Comparison of ENCODE assay signal across 8 cellular contexts in the genomic region with DNA sequence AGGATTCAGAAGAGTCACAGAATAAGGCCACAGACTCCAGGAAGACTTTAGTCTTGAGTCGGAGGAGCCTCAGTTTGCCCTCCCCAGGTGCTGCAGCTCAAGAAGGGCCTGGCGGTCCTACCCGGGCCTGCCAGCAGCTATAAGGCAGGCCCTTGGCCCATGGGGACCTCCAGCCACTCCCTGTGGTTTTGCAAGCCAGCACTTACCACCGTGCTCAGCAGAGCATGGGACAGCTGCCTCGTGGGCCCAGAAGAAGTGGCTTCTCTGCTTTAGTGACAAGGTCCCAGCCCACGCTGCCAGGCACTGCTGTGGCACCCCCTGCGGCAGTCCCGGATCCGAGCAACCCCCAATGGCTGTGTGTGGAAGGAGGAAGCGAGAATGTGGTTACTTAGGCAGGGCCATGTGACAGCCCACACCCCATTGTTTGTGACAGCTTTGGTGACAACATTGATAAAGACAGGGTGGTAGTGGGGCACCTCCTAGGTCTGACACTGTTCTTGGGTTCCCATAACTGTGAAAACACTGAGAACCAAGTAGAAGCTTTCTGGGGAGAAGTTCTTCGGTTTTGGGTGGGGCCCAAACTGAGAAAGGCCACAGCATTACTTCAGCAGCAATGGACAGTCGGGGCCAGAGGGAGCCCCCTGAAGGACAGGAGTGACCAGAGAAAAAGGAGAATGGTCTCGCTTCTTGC. TPM values are rescaled to one million over a fixed set of nuclear protein-coding genes. Genes with fewer than 3 reads are reported as not detected.
DNase-seq lines count a peak whose midpoint lies in the region; ATAC-seq and TF ChIP-seq lines count a peak whose summit lies in the region.

A gene with protein sequence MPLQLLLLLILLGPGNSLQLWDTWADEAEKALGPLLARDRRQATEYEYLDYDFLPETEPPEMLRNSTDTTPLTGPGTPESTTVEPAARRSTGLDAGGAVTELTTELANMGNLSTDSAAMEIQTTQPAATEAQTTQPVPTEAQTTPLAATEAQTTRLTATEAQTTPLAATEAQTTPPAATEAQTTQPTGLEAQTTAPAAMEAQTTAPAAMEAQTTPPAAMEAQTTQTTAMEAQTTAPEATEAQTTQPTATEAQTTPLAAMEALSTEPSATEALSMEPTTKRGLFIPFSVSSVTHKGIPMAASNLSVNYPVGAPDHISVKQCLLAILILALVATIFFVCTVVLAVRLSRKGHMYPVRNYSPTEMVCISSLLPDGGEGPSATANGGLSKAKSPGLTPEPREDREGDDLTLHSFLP (minus strand): TSS at position 361 of the 691 bp plus-strand sequence. CDS start 9,587 bp downstream, outside the sequence.

- H3K27ac Mint-ChIP-seq in GM23338 (peak within 1 kb of the TSS; percentile 77), MCF 10A (ENCODE audit: low read depth, unreplicated experiment) (no peak within 1 kb of the TSS)

- no peaks in the 10 kb centered on the region for H3K79me2 ChIP-seq in GM23338 (replicated peaks; ENCODE audit: insufficient read depth)

- H3K27me3 Mint-ChIP-seq in GM23338 (ENCODE audit: insufficient read depth, low read depth, poor library complexity) (peaks cover 14% of the 10 kb centered on the region), MCF 10A (ENCODE audit: insufficient read depth, unreplicated experiment) (no peaks in the 10 kb centered on the region)

- CTCF ChIA-PET in MCF 10A (lab: Yijun Ruan, JAX), result interaction anchor here (0.6 to 8.4 kb wide), 2 partner anchors 17 to 606 kb away, joined by 3 to 52 read pairs; no protein-coding TSS in a partner anchor

- no peaks in the 10 kb centered on the region for H3K9me2 ChIP-seq in GM23338 (ENCODE audit: insufficient read depth)

- peak within 1 kb of the TSS; percentile 89; the same call in 1 of the 2 replicates for H2AFZ ChIP-seq in GM23338

- no peaks in the 10 kb centered on the region for H3K27me3 ChIP-seq in GM23338 (ENCODE audit: insufficient read depth)

- intact Hi-C loops in left ventricle myocardium superior (cut with micrococcal nuclease), result no loop called here
- intact Hi-C loops in MCF 10A (cut with micrococcal nuclease), result no loop called here

- no TSS peak for BruUV-seq in MCF 10A (replicated peaks; lab: Mats Ljungman, UMichigan)

- H3K27ac ChIP-seq in GM23338 (ENCODE audit: low read depth), result no peak within 1 kb of the TSS

- DNase-seq in GM10266 (ENCODE audit: extremely low spot score) (peak; percentile 74), GM23338 (ENCODE audit: low spot score) (no peak), NCI-H187 (lab: John Stamatoyannopoulos, UW) (peak; percentile 69 to 75), left ventricle myocardium superior (peak; percentile 73), kidney glomerular epithelial cell (lab: John Stamatoyannopoulos, UW) (no peak), MCF 10A (ENCODE audit: unreplicated experiment) (no peak)
- DNase-seq in activated CD8-positive, alpha-beta memory T cell treated with anti-CD3 and anti-CD28 coated beads, Interleukin-2, amount 50 U/mL, for 4 hours, result peak; percentile 84
- peak; percentile 64 to 77 (median 73) for DNase-seq in stimulated activated CD4-positive, alpha-beta T cell treated with anti-CD3 and anti-CD28 coated beads, TNF-alpha, amount 100 ng/mL, for 24 hours (ENCODE audit: low read depth in 3 of 3)

- TF ChIP-seq CTCF in GM10266 (IDR thresholded peaks at IDR 0.05; ENCODE audit: control insufficient read depth, insufficient read depth, low read depth, missing control alignments) (peak; percentile 34), GM23338 (conservative IDR thresholded peaks at IDR 0.05; ENCODE audit: low read depth in 2 of 2) (no peak), MCF 10A (IDR thresholded peaks at IDR 0.05; ENCODE audit: unreplicated experiment) (no peak)

- peaks cover 41% of the 10 kb centered on the region for H3K4me1 ChIP-seq in GM23338 (ENCODE audit: insufficient read depth)

- no peaks in the 10 kb centered on the region for H3F3A ChIP-seq in GM23338 (replicated peaks; ENCODE audit: low read depth)

- peaks cover 46% of the 10 kb centered on the region for H3K4me1 Mint-ChIP-seq in GM23338
- H3K4me1 Mint-ChIP-seq in MCF 10A (ENCODE audit: insufficient read depth, unreplicated experiment), result peaks cover 8% of the 10 kb centered on the region

- no peak within 1 kb of the TSS for H3K4me2 ChIP-seq in GM23338

- no peak within 1 kb of the TSS for H3K4me3 ChIP-seq in GM23338

- H3K36me3 Mint-ChIP-seq in GM23338 (ENCODE audit: low read depth) (no peaks in the 10 kb centered on the region), MCF 10A (ENCODE audit: insufficient read depth, unreplicated experiment) (no peaks in the 10 kb centered on the region)

- ATAC-seq in GM23338 (no peak), left ventricle myocardium superior (peak; percentile 62)

- POLR2A ChIA-PET in MCF 10A (lab: Yijun Ruan, JAX), result no interaction called here

- H3K9me3 Mint-ChIP-seq in GM23338 (no peaks in the 10 kb centered on the region), MCF 10A (ENCODE audit: unreplicated experiment) (no peaks in the 10 kb centered on the region)

- H3K4me3 Mint-ChIP-seq in GM23338, result no peak within 1 kb of the TSS
- H3K4me3 Mint-ChIP-seq in MCF 10A (ENCODE audit: unreplicated experiment), result no peak within 1 kb of the TSS

- no peaks in the 10 kb centered on the region for H4K20me1 ChIP-seq in GM23338 (replicated peaks; ENCODE audit: insufficient read depth)

- H3K36me3 ChIP-seq in GM23338 (ENCODE audit: insufficient read depth), result no peaks in the 10 kb centered on the region

TF ChIP-seq in GM23338, 12 proteins besides CTCF, POLR2A, EP300 and RAD21 (continues in another document):
- TF ChIP-seq EZH2 (IDR thresholded peaks at IDR 0.05; ENCODE audit: low read depth, unreplicated experiment), result no peak
- TF ChIP-seq NANOG (IDR thresholded peaks at IDR 0.05; ENCODE audit: borderline replicate concordance), result no peak
- TF ChIP-seq JUNB (IDR thresholded peaks at IDR 0.05; ENCODE audit: unreplicated experiment), result no peak
- no peak for TF ChIP-seq STAT1 (IDR thresholded peaks at IDR 0.05; ENCODE audit: unreplicated experiment)
- no peak for TF ChIP-seq CREB1 (CRISPR knock-in tag; IDR thresholded peaks at IDR 0.05; ENCODE audit: low read depth)
- TF ChIP-seq, protein P1, sequence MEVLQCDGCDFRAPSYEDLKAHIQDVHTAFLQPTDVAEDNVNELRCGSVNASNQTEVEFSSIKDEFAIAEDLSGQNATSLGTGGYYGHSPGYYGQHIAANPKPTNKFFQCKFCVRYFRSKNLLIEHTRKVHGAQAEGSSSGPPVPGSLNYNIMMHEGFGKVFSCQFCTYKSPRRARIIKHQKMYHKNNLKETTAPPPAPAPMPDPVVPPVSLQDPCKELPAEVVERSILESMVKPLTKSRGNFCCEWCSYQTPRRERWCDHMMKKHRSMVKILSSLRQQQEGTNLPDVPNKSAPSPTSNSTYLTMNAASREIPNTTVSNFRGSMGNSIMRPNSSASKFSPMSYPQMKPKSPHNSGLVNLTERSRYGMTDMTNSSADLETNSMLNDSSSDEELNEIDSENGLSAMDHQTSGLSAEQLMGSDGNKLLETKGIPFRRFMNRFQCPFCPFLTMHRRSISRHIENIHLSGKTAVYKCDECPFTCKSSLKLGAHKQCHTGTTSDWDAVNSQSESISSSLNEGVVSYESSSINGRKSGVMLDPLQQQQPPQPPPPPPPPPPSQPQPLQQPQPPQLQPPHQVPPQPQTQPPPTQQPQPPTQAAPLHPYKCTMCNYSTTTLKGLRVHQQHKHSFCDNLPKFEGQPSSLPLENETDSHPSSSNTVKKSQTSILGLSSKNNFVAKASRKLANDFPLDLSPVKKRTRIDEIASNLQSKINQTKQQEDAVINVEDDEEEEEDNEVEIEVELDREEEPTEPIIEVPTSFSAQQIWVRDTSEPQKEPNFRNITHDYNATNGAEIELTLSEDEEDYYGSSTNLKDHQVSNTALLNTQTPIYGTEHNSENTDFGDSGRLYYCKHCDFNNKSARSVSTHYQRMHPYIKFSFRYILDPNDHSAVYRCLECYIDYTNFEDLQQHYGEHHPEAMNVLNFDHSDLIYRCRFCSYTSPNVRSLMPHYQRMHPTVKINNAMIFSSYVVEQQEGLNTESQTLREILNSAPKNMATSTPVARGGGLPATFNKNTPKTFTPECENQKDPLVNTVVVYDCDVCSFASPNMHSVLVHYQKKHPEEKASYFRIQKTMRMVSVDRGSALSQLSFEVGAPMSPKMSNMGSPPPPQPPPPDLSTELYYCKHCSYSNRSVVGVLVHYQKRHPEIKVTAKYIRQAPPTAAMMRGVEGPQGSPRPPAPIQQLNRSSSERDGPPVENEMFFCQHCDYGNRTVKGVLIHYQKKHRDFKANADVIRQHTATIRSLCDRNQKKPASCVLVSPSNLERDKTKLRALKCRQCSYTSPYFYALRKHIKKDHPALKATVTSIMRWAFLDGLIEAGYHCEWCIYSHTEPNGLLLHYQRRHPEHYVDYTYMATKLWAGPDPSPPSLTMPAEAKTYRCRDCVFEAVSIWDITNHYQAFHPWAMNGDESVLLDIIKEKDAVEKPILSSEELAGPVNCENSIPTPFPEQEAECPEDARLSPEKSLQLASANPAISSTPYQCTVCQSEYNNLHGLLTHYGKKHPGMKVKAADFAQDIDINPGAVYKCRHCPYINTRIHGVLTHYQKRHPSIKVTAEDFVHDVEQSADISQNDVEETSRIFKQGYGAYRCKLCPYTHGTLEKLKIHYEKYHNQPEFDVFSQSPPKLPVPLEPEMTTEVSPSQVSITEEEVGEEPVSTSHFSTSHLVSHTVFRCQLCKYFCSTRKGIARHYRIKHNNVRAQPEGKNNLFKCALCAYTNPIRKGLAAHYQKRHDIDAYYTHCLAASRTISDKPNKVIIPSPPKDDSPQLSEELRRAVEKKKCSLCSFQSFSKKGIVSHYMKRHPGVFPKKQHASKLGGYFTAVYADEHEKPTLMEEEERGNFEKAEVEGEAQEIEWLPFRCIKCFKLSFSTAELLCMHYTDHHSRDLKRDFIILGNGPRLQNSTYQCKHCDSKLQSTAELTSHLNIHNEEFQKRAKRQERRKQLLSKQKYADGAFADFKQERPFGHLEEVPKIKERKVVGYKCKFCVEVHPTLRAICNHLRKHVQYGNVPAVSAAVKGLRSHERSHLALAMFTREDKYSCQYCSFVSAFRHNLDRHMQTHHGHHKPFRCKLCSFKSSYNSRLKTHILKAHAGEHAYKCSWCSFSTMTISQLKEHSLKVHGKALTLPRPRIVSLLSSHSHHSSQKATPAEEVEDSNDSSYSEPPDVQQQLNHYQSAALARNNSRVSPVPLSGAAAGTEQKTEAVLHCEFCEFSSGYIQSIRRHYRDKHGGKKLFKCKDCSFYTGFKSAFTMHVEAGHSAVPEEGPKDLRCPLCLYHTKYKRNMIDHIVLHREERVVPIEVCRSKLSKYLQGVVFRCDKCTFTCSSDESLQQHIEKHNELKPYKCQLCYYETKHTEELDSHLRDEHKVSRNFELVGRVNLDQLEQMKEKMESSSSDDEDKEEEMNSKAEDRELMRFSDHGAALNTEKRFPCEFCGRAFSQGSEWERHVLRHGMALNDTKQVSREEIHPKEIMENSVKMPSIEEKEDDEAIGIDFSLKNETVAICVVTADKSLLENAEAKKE (CRISPR knock-in tag; IDR thresholded peaks at IDR 0.05), result no peak
- TF ChIP-seq EZH2phosphoT487 (IDR thresholded peaks at IDR 0.05; ENCODE audit: unreplicated experiment), result no peak
- TF ChIP-seq ZNF331 (CRISPR knock-in tag; IDR thresholded peaks at IDR 0.05; ENCODE audit: low read depth), result no peak

RNA-seq across cellular contexts. Expression of the gene that starts here (rescaled TPM):
- total RNA-seq in GM23338 (2014; rRNA removed; shearing (Covaris generic)), result 0.56 TPM in 1 of 2 replicates, not detected in the other
- 0.16 TPM in 1 of 2 replicates, not detected in the other for polyA plus RNA-seq in GM23338 (2016; fragmentation: Nextera tagmentation; extraction: Ambion mirVana)
- 4.1 TPM for total RNA-seq in left ventricle myocardium superior
- total RNA-seq in MCF 10A (2022), result 0.86 and 1.2 TPM in 2 replicates

Comparison
In these comparisons a context has a peak if more than half of its experiments do, and no peak if none do; other contexts are left out.
1. DNase-seq: peak in GM10266 (single experiment), NCI-H187 (2 of 2), activated CD8-positive, alpha-beta memory T cell treated with anti-CD3 and anti-CD28 coated beads, Interleukin-2, amount 50 U/mL, for 4 hours (single experiment), left ventricle myocardium superior (single experiment) and stimulated activated CD4-positive, alpha-beta T cell treated with anti-CD3 and anti-CD28 coated beads, TNF-alpha, amount 100 ng/mL, for 24 hours (3 of 3); none in GM23338 (single experiment), kidney glomerular epithelial cell (single experiment) and MCF 10A (single experiment).